15 cellular contexts compared by ENCODE assay signal in the genomic region with DNA sequence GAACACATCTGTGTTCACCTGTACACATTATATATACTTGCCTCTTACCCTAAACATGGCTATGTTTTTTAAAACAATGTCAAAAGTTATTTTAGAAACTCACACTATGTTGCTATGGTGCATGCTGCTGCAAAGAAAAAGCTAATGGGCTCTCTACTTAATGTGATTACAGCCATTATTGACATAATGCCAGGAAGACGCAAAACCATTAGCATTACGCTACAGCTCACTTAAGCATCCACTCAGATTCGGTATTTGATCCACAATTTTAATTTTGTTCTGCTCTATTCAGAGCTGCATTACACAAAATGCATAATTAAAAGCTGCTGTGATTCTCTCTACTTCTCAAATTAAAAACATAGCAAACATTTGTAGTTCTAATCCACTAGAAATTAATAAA.
DNase-seq lines count a peak whose midpoint lies in the region; TF ChIP-seq lines count a peak whose summit lies in the region.
"Had no signal": no experiment of that assay in that cellular context is flagged by ENCODE, and none has a peak within 500 bp of the region (broad histone marks: within the 10 kb centered on the region; RNA-seq: fewer than 3 reads in every experiment).

No MANE protein-coding gene starts in this region.

- 41 to 54% methylated on average over 3 of the region's 3 CpGs for WGBS in thyroid gland, 2 donors

- no peak for TF ChIP-seq POLR2A in thyroid gland (IDR thresholded peaks at IDR 0.05)

- peaks cover 0 to 17% of the 10 kb centered on the region in 2 donors for H3K4me1 ChIP-seq in thyroid gland

- intact Hi-C loops in thyroid gland (cut with DNase I): no loop called here

- no peak overlapping the region for H3K4me3 ChIP-seq in SK-N-MC
- H3K4me3 ChIP-seq in thyroid gland (replicated peaks in 1 of 3): no peak overlapping the region

- H3K9ac ChIP-seq in SK-N-MC (ENCODE audit: insufficient read length): no peak overlapping the region

- peak; percentile 22 for DNase-seq in NCI-H82 (lab: John Stamatoyannopoulos, UW)
- DNase-seq in NCI-H82 treated with DMSO at 0.1 percent for 48 hours (lab: John Stamatoyannopoulos, UW; ENCODE audit: unreplicated experiment): no peak
- peak; percentile 23 for DNase-seq in NCI-H1436 treated with DMSO at 0.1 percent for 48 hours (lab: John Stamatoyannopoulos, UW)
- DNase-seq in SK-N-MC (ENCODE audit: low read depth, low spot score): no peak
- DNase-seq in activated CD4-positive, alpha-beta T cell treated with anti-CD3 and anti-CD28 coated beads, Interleukin-2, amount 50 U/mL, for 4 hours: no peak
- no peak for DNase-seq in middle frontal gyrus (ENCODE audit: extremely low spot score, low spot score)
- no peak for DNase-seq in thyroid gland
- DNase-seq: C1 segment of cervical spinal cord; CD8-positive, alpha-beta memory T cell; KG1; NCI-H1694 treated with DMSO at 0.1 percent for 48 hours; NCI-H526; PC-3; RPMI8226; SHP77 treated with DMSO at 0.1 percent for 48 hours had no signal

- H3K27ac ChIP-seq in SK-N-MC (peak overlapping the region; percentile 60; the same call in 1 of the 2 replicates), thyroid gland (no peak overlapping the region)

- H3K9me3 ChIP-seq in SK-N-MC (ENCODE audit: low read depth, low read length) (no peaks in the 10 kb centered on the region), thyroid gland (no peaks in the 10 kb centered on the region)

- no peak for TF ChIP-seq CTCF in thyroid gland (IDR thresholded peaks at IDR 0.05)

- H3K36me3 ChIP-seq in SK-N-MC (ENCODE audit: insufficient read depth, low read length) (no peaks in the 10 kb centered on the region), thyroid gland (no peaks in the 10 kb centered on the region)

- no peaks in the 10 kb centered on the region for H3K27me3 ChIP-seq in thyroid gland

Comparison
In these comparisons a context has a peak if more than half of its experiments do, and no peak if none do; other contexts are left out.
1. DNase-seq: peak in NCI-H82 (single experiment) and NCI-H1436 treated with DMSO at 0.1 percent for 48 hours (single experiment); none in NCI-H82 treated with DMSO at 0.1 percent for 48 hours (single experiment), SK-N-MC (single experiment), activated CD4-positive, alpha-beta T cell treated with anti-CD3 and anti-CD28 coated beads, Interleukin-2, amount 50 U/mL, for 4 hours (0 of 2), middle frontal gyrus (single experiment) and thyroid gland (0 of 2).